ENCODE assay signal across 27 cellular contexts in genomic region chr5:59729357-59729756, GRCh38.
"Had no signal": no experiment of that assay in that cellular context is flagged by ENCODE, and none has a peak within 500 bp of the region (broad histone marks: within the 10 kb centered on the region; RNA-seq: fewer than 3 reads in every experiment).

No MANE protein-coding gene starts in this region.

- H3K4me1 ChIP-seq: colonic mucosa, esophagus squamous epithelium, gastrocnemius medialis, gastroesophageal sphincter, heart left ventricle, heart right ventricle had no signal

- H3K4me1 Mint-ChIP-seq: endodermal cell had no signal

- H3K27ac ChIP-seq: colonic mucosa, coronary artery, dorsolateral prefrontal cortex, epithelial cell of prostate, esophagus muscularis mucosa, esophagus squamous epithelium, foreskin keratinocyte, gastrocnemius medialis, gastroesophageal sphincter, heart right ventricle had no signal

- H3K27ac Mint-ChIP-seq: dendritic cell treated with granulocyte-macrophage colony-stimulating factor and Interleukin-4, amounts not matched to agents 40 ng/mL and 50 ng/mL, for 4 days; effector memory CD8-positive, alpha-beta T cell; endodermal cell had no signal

- FAIRE-seq: endometrium, endothelial cell of umbilical vein, frontal cortex had no signal

- ATAC-seq: effector memory CD8-positive, alpha-beta T cell; esophagus mucosa; foreskin keratinocyte; gastrocnemius medialis; gastroesophageal sphincter; heart left ventricle; heart right ventricle had no signal

- DNase-seq: colonic mucosa; cortex of kidney; dermis blood vessel endothelial cell; dorsolateral prefrontal cortex; effector CD4-positive, alpha-beta T cell; effector CD8-positive, alpha-beta T cell; effector memory CD4-positive, alpha-beta T cell; effector memory CD8-positive, alpha-beta T cell; endodermal cell; erythroblast; esophagus squamous epithelium; foreskin fibroblast; foreskin keratinocyte; foreskin melanocyte; gastrocnemius medialis; head of caudate nucleus; heart left ventricle; heart right ventricle had no signal

- H3K27me3 Mint-ChIP-seq: dendritic cell treated with granulocyte-macrophage colony-stimulating factor and Interleukin-4, amounts not matched to agents 40 ng/mL and 50 ng/mL, for 4 days; effector memory CD8-positive, alpha-beta T cell had no signal

- H3K4me3 Mint-ChIP-seq: dendritic cell treated with granulocyte-macrophage colony-stimulating factor and Interleukin-4, amounts not matched to agents 40 ng/mL and 50 ng/mL, for 4 days; effector memory CD8-positive, alpha-beta T cell; endodermal cell had no signal

- H3K9me3 ChIP-seq: colonic mucosa, esophagus muscularis mucosa, esophagus squamous epithelium, gastrocnemius medialis, gastroesophageal sphincter, heart left ventricle, heart right ventricle had no signal

- H3K27me3 ChIP-seq: colonic mucosa, dorsolateral prefrontal cortex, esophagus muscularis mucosa, esophagus squamous epithelium, foreskin keratinocyte, gastrocnemius medialis, gastroesophageal sphincter, heart left ventricle, heart right ventricle had no signal

- H3K36me3 ChIP-seq: colonic mucosa, esophagus muscularis mucosa, esophagus squamous epithelium, gastrocnemius medialis, gastroesophageal sphincter, heart left ventricle, heart right ventricle had no signal

- H3K9me3 Mint-ChIP-seq: dendritic cell treated with granulocyte-macrophage colony-stimulating factor and Interleukin-4, amounts not matched to agents 40 ng/mL and 50 ng/mL, for 4 days; effector memory CD8-positive, alpha-beta T cell; endodermal cell had no signal

- H3K4me3 ChIP-seq: colonic mucosa, coronary artery, dorsolateral prefrontal cortex, esophagus muscularis mucosa, esophagus squamous epithelium, gastrocnemius medialis, gastroesophageal sphincter, heart left ventricle, heart right ventricle had no signal
